25 cellular contexts compared by ENCODE assay signal in genomic region chr6:136862662-136863061, GRCh38. TPM values are rescaled to one million over a fixed set of nuclear protein-coding genes. Genes with fewer than 3 reads are reported as not detected.
DNase-seq lines count a peak whose midpoint lies in the region; ATAC-seq, FAIRE-seq and TF ChIP-seq lines count a peak whose summit lies in the region.
"Had no signal": no experiment of that assay in that cellular context is flagged by ENCODE, and none has a peak within 500 bp of the region (broad histone marks: within the 10 kb centered on the region; RNA-seq: fewer than 3 reads in every experiment).

No MANE protein-coding gene starts in this region.

- 100% methylated on average over 1 of the region's 1 CpG for WGBS in mesenchymal stem cell
- WGBS in esophagus muscularis mucosa, result 100% methylated on average over 1 of the region's 1 CpG

- POLR2A ChIA-PET in WTC11 (lab: Charles Lee), result no interaction called here

- no peak overlapping the region for H3K4me3 Mint-ChIP-seq in WTC11
- H3K4me3 Mint-ChIP-seq: CD4-positive, alpha-beta memory T cell had no signal

- H3K27ac ChIP-seq in mesenchymal stem cell (ENCODE audit: low read length, poor library complexity, severe bottlenecking) (no peak overlapping the region), WERI-Rb-1 (no peak overlapping the region), esophagus muscularis mucosa (replicated peaks in 1 of 4) (no peak overlapping the region)
- H3K27ac ChIP-seq: GM23248 had no signal

- no peak for TF ChIP-seq CTCF in WTC11 (IDR thresholded peaks at IDR 0.05)
- TF ChIP-seq CTCF in bronchial epithelial cell (IDR thresholded peaks at IDR 0.05; ENCODE audit: insufficient read depth, low read length, severe bottlenecking), result no peak
- TF ChIP-seq CTCF in WERI-Rb-1 (IDR thresholded peaks at IDR 0.05; ENCODE audit: low read depth, low read length), result no peak
- TF ChIP-seq CTCF in esophagus muscularis mucosa (IDR thresholded peaks at IDR 0.05), result no peak

- H3K36me3 ChIP-seq in bronchial epithelial cell (ENCODE audit: control insufficient read depth, insufficient read depth, low read length), result no peaks in the 10 kb centered on the region
- peaks cover 0 to 2% of the 10 kb centered on the region in 2 experiments for H3K36me3 ChIP-seq in mesenchymal stem cell (ENCODE audit: control insufficient read depth in 1 of 2, insufficient read depth in 2 of 2, low read depth in 1 of 2, low read length in 2 of 2)
- no peaks in the 10 kb centered on the region for H3K36me3 ChIP-seq in WERI-Rb-1
- H3K36me3 ChIP-seq in esophagus muscularis mucosa, result no peaks in the 10 kb centered on the region

- no peak overlapping the region for H4K91ac ChIP-seq in mesenchymal stem cell (ENCODE audit: low read length)

- no peak overlapping the region for H2AFZ ChIP-seq in mesenchymal stem cell (ENCODE audit: low read depth, low read length)
- H2AFZ ChIP-seq: GM23248 had no signal

- no peak overlapping the region for H3K9ac ChIP-seq in mesenchymal stem cell (ENCODE audit: low read length)
- H3K9ac ChIP-seq: GM23248 had no signal

- peaks cover 6% of the 10 kb centered on the region for H3K79me1 ChIP-seq in mesenchymal stem cell (replicated peaks; ENCODE audit: low read length, poor library complexity, severe bottlenecking)

- TF ChIP-seq POLR2A in esophagus muscularis mucosa (IDR thresholded peaks at IDR 0.05; ENCODE audit: low read depth), result no peak

- ATAC-seq in WTC11 (no peak), HG03280 (IDR thresholded peaks at IDR 0.05; ENCODE audit: unreplicated experiment) (no peak)
- ATAC-seq: HCT116 had no signal

- H4K8ac ChIP-seq in mesenchymal stem cell (ENCODE audit: low read length), result no peak overlapping the region

- H3K23ac ChIP-seq in mesenchymal stem cell (ENCODE audit: low read length in 2 of 2), result no peak overlapping the region

- H3K4me3 ChIP-seq in bronchial epithelial cell (ENCODE audit: low read depth, low read length) (no peak overlapping the region), mesenchymal stem cell (ENCODE audit: insufficient read depth in 1 of 2, low read depth in 1 of 2, low read length in 2 of 2) (no peak overlapping the region), WERI-Rb-1 (ENCODE audit: low read depth, low read length) (no peak overlapping the region), esophagus muscularis mucosa (no peak overlapping the region)
- H3K4me3 ChIP-seq: GM23248 had no signal

- FAIRE-seq in bronchial epithelial cell (lab: Jason Lieb, UNC), result no peak
- FAIRE-seq: GM12892, H1 had no signal

- no peaks in the 10 kb centered on the region for H3K4me1 ChIP-seq in mesenchymal stem cell (ENCODE audit: control insufficient read depth, insufficient read depth, low read depth, low read length)
- H3K4me1 ChIP-seq in esophagus muscularis mucosa, result no peaks in the 10 kb centered on the region

- intact Hi-C loops in esophagus muscularis mucosa (cut with DNase I), result no loop called here

- no peaks in the 10 kb centered on the region for H3K36me3 Mint-ChIP-seq in WTC11

- no peak overlapping the region for H2BK5ac ChIP-seq in mesenchymal stem cell (ENCODE audit: low read depth, low read length, poor library complexity, severe bottlenecking)

- no peak for TF ChIP-seq EP300 in esophagus muscularis mucosa (IDR thresholded peaks at IDR 0.05)

- H3K18ac ChIP-seq in mesenchymal stem cell (ENCODE audit: low read depth in 1 of 2, low read length in 2 of 2), result no peak overlapping the region

- H3K14ac ChIP-seq in mesenchymal stem cell (ENCODE audit: low read length in 2 of 2), result no peak overlapping the region

- no peak overlapping the region for H2BK120ac ChIP-seq in mesenchymal stem cell (ENCODE audit: low read depth, low read length)

- DNase-seq in HPDE6-E6E7 (ENCODE audit: extremely low spot score), result peak; percentile 4
- DNase-seq in WTC11 (ENCODE audit: low spot score), result no peak
- DNase-seq in bronchial epithelial cell (ENCODE audit: low read depth), result peak; percentile 44
- DNase-seq in mesenchymal stem cell, result no peak
- DNase-seq in OCI-M1 (lab: John Stamatoyannopoulos, UW), result no peak
- no peak for DNase-seq in WERI-Rb-1
- DNase-seq in esophagus muscularis mucosa (ENCODE audit: extremely low spot score), result no peak
- DNase-seq: C1 segment of cervical spinal cord; Calu3; CD4-positive, alpha-beta memory T cell; COR-L47; DMS53; DMS79 treated with DMSO at 0.1 percent for 48 hours; GF-D8; GM23248; H7 had no signal

- H2BK12ac ChIP-seq in mesenchymal stem cell (ENCODE audit: low read length in 2 of 2), result no peak overlapping the region

- H3K4ac ChIP-seq in mesenchymal stem cell (ENCODE audit: low read depth in 1 of 2, low read length in 2 of 2), result no peak overlapping the region

- peak overlapping the region; percentile 88; the same call in 1 of the 2 replicates for H3K27ac Mint-ChIP-seq in WTC11
- H3K27ac Mint-ChIP-seq: CD4-positive, alpha-beta memory T cell had no signal

- CTCF ChIA-PET in WTC11 (lab: Charles Lee), result interaction anchor here (0.8 kb wide), 1 partner anchor 59 kb away, joined by 3 read pairs; the partner anchor contains the start of gene SLC35D3

- H3K4me1 Mint-ChIP-seq in WTC11, result no peaks in the 10 kb centered on the region

- no peaks in the 10 kb centered on the region for H3K27me3 Mint-ChIP-seq in WTC11 (ENCODE audit: low read depth)
- H3K27me3 Mint-ChIP-seq: CD4-positive, alpha-beta memory T cell had no signal

- H3K9me3 ChIP-seq in mesenchymal stem cell (ENCODE audit: control insufficient read depth, low read length) (no peaks in the 10 kb centered on the region), WERI-Rb-1 (ENCODE audit: severe bottlenecking) (no peaks in the 10 kb centered on the region), esophagus muscularis mucosa (no peaks in the 10 kb centered on the region)

- H3K9me3 Mint-ChIP-seq in WTC11, result no peaks in the 10 kb centered on the region
- H3K9me3 Mint-ChIP-seq: CD4-positive, alpha-beta memory T cell had no signal

- H2AK5ac ChIP-seq in mesenchymal stem cell (ENCODE audit: low read length, severe bottlenecking), result no peak overlapping the region

- no peak overlapping the region for H2BK15ac ChIP-seq in mesenchymal stem cell (ENCODE audit: low read depth, poor library complexity, severe bottlenecking)

- peak overlapping the region; percentile 23 for H3K4me2 ChIP-seq in mesenchymal stem cell (ENCODE audit: low read length, poor library complexity, severe bottlenecking)

- H3K27me3 ChIP-seq in bronchial epithelial cell (ENCODE audit: control insufficient read depth, insufficient read depth, low read length) (no peaks in the 10 kb centered on the region), mesenchymal stem cell (ENCODE audit: control insufficient read depth in 1 of 2, insufficient read depth in 1 of 2, low read length in 2 of 2) (no peaks in the 10 kb centered on the region), WERI-Rb-1 (ENCODE audit: insufficient read depth, low read depth, severe bottlenecking) (no peaks in the 10 kb centered on the region), esophagus muscularis mucosa (no peaks in the 10 kb centered on the region)

TF ChIP-seq in WTC11, 78 proteins besides CTCF, POLR2A, EP300 and RAD21 (continues in another document):
- no peak for TF ChIP-seq NR3C1 (CRISPR knock-in tag; conservative IDR thresholded peaks at IDR 0.05; ENCODE audit: low read depth)
- no peak for TF ChIP-seq FOXJ3 (CRISPR knock-in tag; IDR thresholded peaks at IDR 0.05; ENCODE audit: borderline replicate concordance)
- no peak for TF ChIP-seq PRRX2 (CRISPR knock-in tag; IDR thresholded peaks at IDR 0.05)
- no peak for TF ChIP-seq ZNF263 (CRISPR knock-in tag; IDR thresholded peaks at IDR 0.05; ENCODE audit: low read depth)
- TF ChIP-seq SOX15 (CRISPR knock-in tag; IDR thresholded peaks at IDR 0.05), result no peak
- TF ChIP-seq GTF2I (CRISPR knock-in tag; conservative IDR thresholded peaks at IDR 0.05), result no peak
- no peak for TF ChIP-seq ZNF219 (CRISPR knock-in tag; IDR thresholded peaks at IDR 0.05; ENCODE audit: borderline replicate concordance)
- TF ChIP-seq, protein P1, sequence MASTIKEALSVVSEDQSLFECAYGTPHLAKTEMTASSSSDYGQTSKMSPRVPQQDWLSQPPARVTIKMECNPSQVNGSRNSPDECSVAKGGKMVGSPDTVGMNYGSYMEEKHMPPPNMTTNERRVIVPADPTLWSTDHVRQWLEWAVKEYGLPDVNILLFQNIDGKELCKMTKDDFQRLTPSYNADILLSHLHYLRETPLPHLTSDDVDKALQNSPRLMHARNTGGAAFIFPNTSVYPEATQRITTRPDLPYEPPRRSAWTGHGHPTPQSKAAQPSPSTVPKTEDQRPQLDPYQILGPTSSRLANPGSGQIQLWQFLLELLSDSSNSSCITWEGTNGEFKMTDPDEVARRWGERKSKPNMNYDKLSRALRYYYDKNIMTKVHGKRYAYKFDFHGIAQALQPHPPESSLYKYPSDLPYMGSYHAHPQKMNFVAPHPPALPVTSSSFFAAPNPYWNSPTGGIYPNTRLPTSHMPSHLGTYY (CRISPR knock-in tag; IDR thresholded peaks at IDR 0.05), result no peak
- TF ChIP-seq ZNF423 (CRISPR knock-in tag; IDR thresholded peaks at IDR 0.05), result no peak
- TF ChIP-seq, protein P2, sequence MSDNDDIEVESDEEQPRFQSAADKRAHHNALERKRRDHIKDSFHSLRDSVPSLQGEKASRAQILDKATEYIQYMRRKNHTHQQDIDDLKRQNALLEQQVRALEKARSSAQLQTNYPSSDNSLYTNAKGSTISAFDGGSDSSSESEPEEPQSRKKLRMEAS (CRISPR knock-in tag; IDR thresholded peaks at IDR 0.05), result no peak
- no peak for TF ChIP-seq OVOL2 (CRISPR knock-in tag; IDR thresholded peaks at IDR 0.05; ENCODE audit: borderline replicate concordance)

RNA-seq across cellular contexts. Expression of gene PEX7, which starts 40.3 kb away (rescaled TPM):
- total RNA-seq in WTC11 (2021) (9.8 to 12.1 TPM (median 11.8 TPM) in 3 replicates), bronchial epithelial cell (19.3 and 20.0 TPM in 2 replicates), esophagus muscularis mucosa (1 to 10 TPM; 4.1 to 9.5 (median 5.6) TPM)
- 6.2 TPM for polyA plus RNA-seq in mesenchymal stem cell (2013, experiment 1 of 2)
- 5.8 TPM for polyA plus RNA-seq in mesenchymal stem cell (2013, experiment 2 of 2)

RNA-seq across cellular contexts. Expression of gene SLC35D3, which starts 59.4 kb away (rescaled TPM):
- total RNA-seq in WTC11 (2021) (0.37 to 0.78 TPM (median 0.39 TPM) in 3 replicates), bronchial epithelial cell (under 0.01 TPM in 1 of 2 replicates, not detected in the other), esophagus muscularis mucosa (under 1 TPM in 3 of 4 donors, not detected in 1; 0.11 to 0.42 (median 0.17) TPM)
- not detected for polyA plus RNA-seq in mesenchymal stem cell (2013, experiment 1 of 2)
- not detected for polyA plus RNA-seq in mesenchymal stem cell (2013, experiment 2 of 2)
- total RNA-seq: A172; A673; Calu3; CD4-positive, alpha-beta memory T cell; Daoy; G401; GM23248 had no signal
- polyA plus RNA-seq: BJ; CD4-positive, alpha-beta memory T cell; GM23248 had no signal

Comparison
In these comparisons a context has a peak if more than half of its experiments do, and no peak if none do; other contexts are left out.
1. DNase-seq: peak in HPDE6-E6E7 (single experiment) and bronchial epithelial cell (single experiment); none in WTC11 (single experiment), mesenchymal stem cell (single experiment), OCI-M1 (single experiment), WERI-Rb-1 (single experiment) and esophagus muscularis mucosa (single experiment).